ENCODE assay signal across 16 cellular contexts in genomic region chr7:102675545-102675944, GRCh38. TPM values are rescaled to one million over a fixed set of nuclear protein-coding genes. Genes with fewer than 3 reads are reported as not detected.
"Had no signal": no experiment of that assay in that cellular context is flagged by ENCODE, and none has a peak within 500 bp of the region (broad histone marks: within the 10 kb centered on the region; RNA-seq: fewer than 3 reads in every experiment).

No MANE protein-coding gene starts in this region.

RNA-seq across cellular contexts. Expression of gene SPDYE2B, which starts 25.4 kb away (rescaled TPM):
- total RNA-seq: esophagus squamous epithelium, left ventricle myocardium inferior, lower lobe of right lung, mesothelial cell of epicardium, mucosa of gallbladder, myocyte, natural killer cell, neural crest cell, osteocyte, pulmonary artery endothelial cell, temporal lobe, upper lobe of left lung, vagina had no signal
- polyA plus RNA-seq: immature natural killer cell, keratinocyte, small intestine had no signal
